Comparison of ENCODE assay signal across 8 cellular contexts in genomic region chr15:52679232-52680040, GRCh38. TPM values are rescaled to one million over a fixed set of nuclear protein-coding genes. Genes with fewer than 3 reads are reported as not detected.
DNase-seq lines count a peak whose midpoint lies in the region; ATAC-seq and TF ChIP-seq lines count a peak whose summit lies in the region.

Gene ATOSA, minus strand, starts transcription at chr15:52679388. Its CDS starts 1,367 bp downstream, at chr15:52678021.

- H3K4me3 ChIP-seq in HFF-Myc (replicated peaks; ENCODE audit: low read depth, low read length) (peak within 1 kb of the TSS; percentile 88), NB4 (ENCODE audit: low read depth, low read length) (peak within 1 kb of the TSS; percentile 72), suprapubic skin (peak within 1 kb of the TSS; percentile 94)

- TF ChIP-seq EP300 in suprapubic skin (IDR thresholded peaks at IDR 0.05), result no peak

- H3K9me3 Mint-ChIP-seq in activated naive CD4-positive, alpha-beta T cell treated with anti-CD3 and anti-CD28 coated beads, Interleukin-2, amount 50 U/mL, for 24 hours, result no peaks in the 10 kb centered on the region

- peaks cover 3% of the 10 kb centered on the region for H3K36me3 Mint-ChIP-seq in activated naive CD4-positive, alpha-beta T cell treated with anti-CD3 and anti-CD28 coated beads, Interleukin-2, amount 50 U/mL, for 24 hours

- H3K36me3 ChIP-seq in suprapubic skin, result peaks cover 4% of the 10 kb centered on the region

- H3K4me1 ChIP-seq in suprapubic skin, result peaks cover 36% of the 10 kb centered on the region

- peaks cover 48% of the 10 kb centered on the region for H3K4me1 Mint-ChIP-seq in activated naive CD4-positive, alpha-beta T cell treated with anti-CD3 and anti-CD28 coated beads, Interleukin-2, amount 50 U/mL, for 24 hours

- WGBS in suprapubic skin, result under 1% methylated on average over 42 of the region's 55 CpGs

- TF ChIP-seq POLR2A in NB4 (IDR thresholded peaks at IDR 0.05; ENCODE audit: extremely low read depth, insufficient read length), result peak; percentile 63
- TF ChIP-seq POLR2A in suprapubic skin (IDR thresholded peaks at IDR 0.05), result peak in 1 of 2 donors; percentile 73

- H3K27me3 ChIP-seq in suprapubic skin, result no peaks in the 10 kb centered on the region

- ATAC-seq in SK-N-SH treated with all-trans-retinoic acid at 6 μM for 48 hours, result peak; percentile 91

- H3K27ac Mint-ChIP-seq in activated naive CD4-positive, alpha-beta T cell treated with anti-CD3 and anti-CD28 coated beads, Interleukin-2, amount 50 U/mL, for 24 hours, result peak within 1 kb of the TSS; percentile 99

- H3K4me3 Mint-ChIP-seq in activated naive CD4-positive, alpha-beta T cell treated with anti-CD3 and anti-CD28 coated beads, Interleukin-2, amount 50 U/mL, for 24 hours, result peak within 1 kb of the TSS; percentile 91

- H3K27me3 Mint-ChIP-seq in activated naive CD4-positive, alpha-beta T cell treated with anti-CD3 and anti-CD28 coated beads, Interleukin-2, amount 50 U/mL, for 24 hours, result no peaks in the 10 kb centered on the region

- peak within 1 kb of the TSS; percentile 99 for H3K27ac ChIP-seq in suprapubic skin

- TF ChIP-seq CTCF in HFF-Myc (IDR thresholded peaks at IDR 0.05; ENCODE audit: low read depth, low read length, missing control alignments) (no peak), NB4 (IDR thresholded peaks at IDR 0.05; ENCODE audit: low read depth, low read length) (no peak), suprapubic skin (IDR thresholded peaks at IDR 0.05) (no peak)

- DNase-seq in GM04504 (ENCODE audit: low read depth) (peak; percentile 70), HFF-Myc (ENCODE audit: extremely low read depth, low read depth) (peak; percentile 65), NB4 (ENCODE audit: low read depth) (peak; percentile 91), globus pallidus (ENCODE audit: low spot score) (peak; percentile 96), occipital lobe (lab: John Stamatoyannopoulos, UW) (peak; percentile 91), suprapubic skin (ENCODE audit: low spot score in 2 of 2) (peak; percentile 96 to 98)

- no peaks in the 10 kb centered on the region for H3K9me3 ChIP-seq in suprapubic skin

TF ChIP-seq in SK-N-SH treated with all-trans-retinoic acid at 6 μM for 48 hours, 23 proteins besides CTCF, POLR2A, EP300 and RAD21:
- TF ChIP-seq ZFP30 (CRISPR knock-in tag; IDR thresholded peaks at IDR 0.05) (no peak), CSDC2 (CRISPR knock-in tag; IDR thresholded peaks at IDR 0.05) (no peak), ZNF70 (CRISPR knock-in tag; IDR thresholded peaks at IDR 0.05) (peak; percentile 67)

RNA-seq across cellular contexts. Expression of gene ATOSA, which starts in this region (rescaled TPM):
- 52.4 TPM for total RNA-seq in occipital lobe
- 100 to 1,000 TPM in 1 of 4 donors, 10 to 100 TPM in 3; 25.7 to 132 (median 57.9) TPM for total RNA-seq in suprapubic skin

Comparison
In these comparisons a context has a peak if more than half of its experiments do, and no peak if none do; other contexts are left out.
1. Peak in every context shown above with its lines: DNase-seq, ATAC-seq, H3K4me3 ChIP-seq and H3K27ac ChIP-seq.